Comparison of ENCODE assay signal across 11 cellular contexts in genomic region chr18:57747809-57748680, GRCh38. TPM values are rescaled to one million over a fixed set of nuclear protein-coding genes. Genes with fewer than 3 reads are reported as not detected.
A peak's percentile ranks its signal among the peaks of the same experiment; 100 is the strongest.
DNase-seq lines count a peak whose midpoint lies in the region; ATAC-seq, FAIRE-seq and TF ChIP-seq lines count a peak whose summit lies in the region.
"Had no signal": no experiment of that assay in that cellular context is flagged by ENCODE, and none has a peak within 500 bp of the region (broad histone marks: within the 10 kb centered on the region; RNA-seq: fewer than 3 reads in every experiment).

No MANE protein-coding gene starts in this region.

- H3K27me3 Mint-ChIP-seq in CD14-positive monocyte (ENCODE audit: low read depth in 3 of 3), result no peaks in the 10 kb centered on the region

- no peak overlapping the region for H2AFZ ChIP-seq in HepG2 (ENCODE audit: low read length)

- no peak overlapping the region for H3K9ac ChIP-seq in HepG2 (ENCODE audit: insufficient read depth, low read depth, low read length)

- H3K4me1 Mint-ChIP-seq in CD14-positive monocyte, result peaks cover 25% of the 10 kb centered on the region

- 18% methylated on average over 5 of the region's 5 CpGs for WGBS in HepG2 (ENCODE audit: low lambda C conversion rate)

- H4K20me1 ChIP-seq in HepG2 (ENCODE audit: insufficient read depth, low read length), result no peaks in the 10 kb centered on the region

- H3K4me1 ChIP-seq in HepG2 (ENCODE audit: insufficient read depth, low read length), result peaks cover 46% of the 10 kb centered on the region

- no TSS peak for BruUV-seq in HepG2 (replicated peaks; lab: Mats Ljungman, UMichigan)

- H3K79me2 ChIP-seq in HepG2 (ENCODE audit: insufficient read depth, low read length), result no peaks in the 10 kb centered on the region

- TF ChIP-seq RAD21 in HepG2 (CRISPR knock-in tag; IDR thresholded peaks at IDR 0.05), result no peak

- no peaks in the 10 kb centered on the region for H3K27me3 ChIP-seq in HepG2 (ENCODE audit: control insufficient read depth in 1 of 2, insufficient read depth in 2 of 2, low read length in 2 of 2)
- H3K27me3 ChIP-seq: esophagus muscularis mucosa, tibial artery had no signal

- peak overlapping the region in 1 of 3 experiments; percentile 9; a peak in 2 of 6 replicates for H3K4me3 ChIP-seq in HepG2 (replicated peaks in 1 of 3; ENCODE audit: insufficient read depth in 1 of 3, low read depth in 2 of 3, low read length in 3 of 3)
- H3K4me3 ChIP-seq: esophagus muscularis mucosa, tibial artery had no signal

- H3K27ac Mint-ChIP-seq in CD14-positive monocyte, result peak overlapping the region; percentile 54 to 87 (median 74)
- H3K27ac Mint-ChIP-seq: activated T-helper 1 cell treated with anti-CD3 and anti-CD28 coated beads, Interleukin-12 subunit alpha, Interleukin-12 subunit beta, Interleukin-2, Interleukin-4 antibody, amounts not matched to agents 30 ng/mL and 10 ng/mL and 1 ng/mL, durations not matched to agents 14 hours and 24 hours and 36 hours had no signal

- no peaks in the 10 kb centered on the region for H3K36me3 ChIP-seq in HepG2 (replicated peaks in 1 of 2; ENCODE audit: control insufficient read depth in 1 of 2, insufficient read depth in 2 of 2, low read length in 2 of 2)
- H3K36me3 ChIP-seq: esophagus muscularis mucosa had no signal

- ATAC-seq in GM21447 (IDR thresholded peaks at IDR 0.05; ENCODE audit: unreplicated experiment) (peak; percentile 4), HepG2 (peak; percentile 70)
- ATAC-seq in activated CD4-positive, CD25-positive, alpha-beta regulatory T cell treated with anti-CD3 and anti-CD28 coated beads, Interleukin-2, amount 50 U/mL, for 24 hours, result no peak

- H3K9me3 ChIP-seq in HepG2 (ENCODE audit: low read length), result no peaks in the 10 kb centered on the region
- H3K9me3 ChIP-seq: esophagus muscularis mucosa, tibial artery had no signal

- no peak overlapping the region for H3K4me3 Mint-ChIP-seq in CD14-positive monocyte
- H3K4me3 Mint-ChIP-seq: activated T-helper 1 cell treated with anti-CD3 and anti-CD28 coated beads, Interleukin-12 subunit alpha, Interleukin-12 subunit beta, Interleukin-2, Interleukin-4 antibody, amounts not matched to agents 30 ng/mL and 10 ng/mL and 1 ng/mL, durations not matched to agents 14 hours and 24 hours and 36 hours had no signal

- H3K4me2 ChIP-seq in HepG2 (ENCODE audit: low read depth, low read length), result peak overlapping the region; percentile 47

- intact Hi-C loops in CD14-positive monocyte (cut with micrococcal nuclease) (loop anchor here (2.0 to 10.0 kb wide), 2 partner anchors 21 to 83 kb away; no protein-coding TSS in a partner anchor), HepG2 (cut with micrococcal nuclease; ENCODE audit: unreplicated experiment) (no loop called here)

- POLR2A ChIA-PET in HepG2 (lab: Yijun Ruan, JAX) (interaction anchor here (1.2 to 2.1 kb wide), 6 partner anchors 10 to 126 kb away, joined by 3 to 13 read pairs (median 5); partner anchors contain the start of genes ATP8B1 and NARS1), RWPE1 (lab: Yijun Ruan, JAX; ENCODE audit: low non-redundant PET) (no interaction called here)

- in situ Hi-C loops in HepG2 (cut with HindIII; ENCODE audit: extremely low pct_ligation_motif_present, low pct_unique_long_range_greater_than_20kb), result no loop called here

- TF ChIP-seq EP300 in HepG2 (IDR thresholded peaks at IDR 0.05; ENCODE audit: low read depth in 2 of 2, low read length in 2 of 2), result no peak
- no peak for TF ChIP-seq EP300 in HepG2 (CRISPR knock-in tag; IDR thresholded peaks at IDR 0.05; ENCODE audit: borderline replicate concordance)

- TF ChIP-seq CTCF in CD14-positive monocyte (IDR thresholded peaks at IDR 0.05) (no peak), HepG2 (CRISPR knock-in tag; IDR thresholded peaks at IDR 0.05) (no peak), RWPE1 (conservative IDR thresholded peaks at IDR 0.05; ENCODE audit: low read depth) (no peak)

- DNase-seq in CD14-positive monocyte (ENCODE audit: low spot score), result no peak
- DNase-seq in NCI-H69 (lab: John Stamatoyannopoulos, UW), result peak; percentile 90
- peak; percentile 55 for DNase-seq in HepG2 (ENCODE audit: low spot score)
- DNase-seq in RWPE1 (ENCODE audit: low spot score), result no peak
- DNase-seq in GF-D8 (lab: John Stamatoyannopoulos, UW), result no peak
- DNase-seq in NCI-H1092 treated with DMSO at 0.1 percent for 48 hours (lab: John Stamatoyannopoulos, UW), result no peak
- DNase-seq: tibial artery had no signal

- peak; percentile 72 for FAIRE-seq in HepG2 (lab: Jason Lieb, UNC)

- TF ChIP-seq POLR2A in HepG2 (IDR thresholded peaks at IDR 0.05; ENCODE audit: insufficient read depth in 1 of 2, low read depth in 2 of 2, low read length in 2 of 2), result no peak

- CTCF ChIA-PET in HepG2 (lab: Yijun Ruan, JAX; ENCODE audit: low intra/inter-chr PET ratio, low total read pairs) (no interaction called here), RWPE1 (lab: Yijun Ruan, JAX) (interaction anchor here (0.6 kb wide), 1 partner anchor 44 kb away, joined by 3 read pairs; no protein-coding TSS in a partner anchor)

- no peaks in the 10 kb centered on the region for H3K36me3 Mint-ChIP-seq in CD14-positive monocyte

- H3K27ac ChIP-seq in HepG2 (ENCODE audit: extremely low read length, insufficient read depth, low read length), result peak overlapping the region; percentile 24
- H3K27ac ChIP-seq in RWPE1, result no peak overlapping the region

- no peaks in the 10 kb centered on the region for H3K9me3 Mint-ChIP-seq in CD14-positive monocyte
- H3K9me3 Mint-ChIP-seq: activated T-helper 1 cell treated with anti-CD3 and anti-CD28 coated beads, Interleukin-12 subunit alpha, Interleukin-12 subunit beta, Interleukin-2, Interleukin-4 antibody, amounts not matched to agents 30 ng/mL and 10 ng/mL and 1 ng/mL, durations not matched to agents 14 hours and 24 hours and 36 hours had no signal

TF ChIP-seq in HepG2, 621 proteins besides CTCF, POLR2A, EP300 and RAD21 (continues in another document):
- TF ChIP-seq ATRX (CRISPR knock-in tag; IDR thresholded peaks at IDR 0.05; ENCODE audit: borderline replicate concordance), result no peak
- peak; percentile 69; the same call in 1 of the 2 replicates for TF ChIP-seq ZNF205 (CRISPR knock-in tag; IDR thresholded peaks at IDR 0.05)
- TF ChIP-seq GLI4 (CRISPR knock-in tag; IDR thresholded peaks at IDR 0.05; ENCODE audit: borderline replicate concordance), result 0 out of 2 replicates have a peak, but pooled peaks have one; percentile 25
- 0 out of 2 replicates have a peak, but pooled peaks have one; percentile 19 for TF ChIP-seq REPIN1 (CRISPR knock-in tag; IDR thresholded peaks at IDR 0.05; ENCODE audit: borderline replicate concordance, low read depth)
- TF ChIP-seq, protein P1, sequence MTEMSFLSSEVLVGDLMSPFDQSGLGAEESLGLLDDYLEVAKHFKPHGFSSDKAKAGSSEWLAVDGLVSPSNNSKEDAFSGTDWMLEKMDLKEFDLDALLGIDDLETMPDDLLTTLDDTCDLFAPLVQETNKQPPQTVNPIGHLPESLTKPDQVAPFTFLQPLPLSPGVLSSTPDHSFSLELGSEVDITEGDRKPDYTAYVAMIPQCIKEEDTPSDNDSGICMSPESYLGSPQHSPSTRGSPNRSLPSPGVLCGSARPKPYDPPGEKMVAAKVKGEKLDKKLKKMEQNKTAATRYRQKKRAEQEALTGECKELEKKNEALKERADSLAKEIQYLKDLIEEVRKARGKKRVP (CRISPR knock-in tag; IDR thresholded peaks at IDR 0.05), result 0 out of 4 replicates have a peak, but pooled peaks of 1 of the 2 experiments have one; percentile 6
- peak; percentile 93 for TF ChIP-seq ZNF12 (CRISPR knock-in tag; IDR thresholded peaks at IDR 0.05)
- TF ChIP-seq ZNF883 (CRISPR knock-in tag; IDR thresholded peaks at IDR 0.05; ENCODE audit: not compliant biosample characterization), result no peak
- TF ChIP-seq SOX13 (IDR thresholded peaks at IDR 0.05), result no peak
- peak in 1 of 2 experiments; percentile 34; a peak in 1 of 4 replicates for TF ChIP-seq SOX13 (CRISPR knock-in tag; conservative IDR thresholded peaks at IDR 0.05 in 1 of 2, IDR thresholded peaks at IDR 0.05 in 1 of 2)

RNA-seq across cellular contexts. Expression of gene ATP8B1, which starts 55.1 kb away (rescaled TPM):
- polyA plus RNA-seq in CD14-positive monocyte, result under 1 TPM; 0.02 to 0.11 TPM
- 3.7 and 4.0 TPM in 2 replicates for total RNA-seq in HepG2 (2016; rRNA removed; fragmentation: Illumina TruSeq; extraction: Trizol)
- 0.79 and 0.81 TPM in 2 replicates for total RNA-seq in HepG2 (2016; cell fraction: cytosol; rRNA removed; fragmentation: Illumina TruSeq; extraction: Trizol; ENCODE audit: low read depth)
- 3.1 and 4.2 TPM in 2 replicates for total RNA-seq in HepG2 (2016; cell fraction: insoluble cytoplasmic fraction; rRNA removed; fragmentation: Illumina TruSeq; extraction: Trizol)
- 2.1 and 2.3 TPM in 2 replicates for total RNA-seq in HepG2 (2016; cell fraction: membrane; rRNA removed; fragmentation: Illumina TruSeq; extraction: Trizol)
- 6.1 and 6.4 TPM in 2 replicates for total RNA-seq in HepG2 (2016; cell fraction: nucleus; rRNA removed; fragmentation: Illumina TruSeq; extraction: Trizol)
- polyA plus RNA-seq in HepG2 (2011; rRNA removed), result 2.3 and 2.8 TPM in 2 replicates
- polyA plus RNA-seq in HepG2 (2011; cell fraction: cytosol; rRNA removed), result 1.5 and 2.0 TPM in 2 replicates
- 1.1 TPM in 2 replicates for polyA plus RNA-seq in HepG2 (2011; cell fraction: nucleus; rRNA removed)
- 1.3 and 1.7 TPM in 2 replicates for polyA plus RNA-seq in HepG2 (2012)
- polyA plus RNA-seq in HepG2 (2016; cell fraction: cytosol; fragmentation: Illumina TruSeq; extraction: Trizol; ENCODE audit: low read depth), result 0.23 and 0.26 TPM in 2 replicates
- polyA plus RNA-seq in HepG2 (2016; cell fraction: insoluble cytoplasmic fraction; fragmentation: Illumina TruSeq; extraction: Trizol; ENCODE audit: low read depth), result 1.3 and 1.4 TPM in 2 replicates
- polyA plus RNA-seq in HepG2 (2016; cell fraction: membrane; fragmentation: Illumina TruSeq; extraction: Trizol; ENCODE audit: low read depth), result 0.48 TPM in 2 replicates
- polyA plus RNA-seq in HepG2 (2016; cell fraction: nucleus; fragmentation: Illumina TruSeq; extraction: Trizol; ENCODE audit: insufficient read depth, low read depth), result 3.1 and 4.7 TPM in 2 replicates
- 0.89 and 4.0 TPM in 2 replicates for polyA minus RNA-seq in HepG2 (2011; rRNA and poly(A)+ RNA removed; ENCODE audit: low replicate concordance)
- 3.3 and 5.1 TPM in 2 replicates for polyA minus RNA-seq in HepG2 (2011; cell fraction: cytosol; rRNA and poly(A)+ RNA removed)
- polyA minus RNA-seq in HepG2 (2011; cell fraction: nucleus; rRNA and poly(A)+ RNA removed), result 6.0 and 8.6 TPM in 2 replicates

Comparison
In these comparisons a context has a peak if more than half of its experiments do, and no peak if none do; other contexts are left out.
1. DNase-seq: peak in NCI-H69 (single experiment) and HepG2 (single experiment); none in CD14-positive monocyte (single experiment), RWPE1 (single experiment), GF-D8 (single experiment) and NCI-H1092 treated with DMSO at 0.1 percent for 48 hours (single experiment).
2. ATAC-seq: peak in GM21447 (single experiment) and HepG2 (single experiment); none in activated CD4-positive, CD25-positive, alpha-beta regulatory T cell treated with anti-CD3 and anti-CD28 coated beads, Interleukin-2, amount 50 U/mL, for 24 hours (0 of 2).